ENCODE assay signal across 1 cellular context in genomic region chr18:10374195-10374594, GRCh38.
TF ChIP-seq lines count a peak whose summit lies in the region.

No MANE protein-coding gene starts in this region.

TF ChIP-seq in GM23338, 12 proteins besides CTCF, POLR2A, EP300 and RAD21 (continued from another document):
- TF ChIP-seq ZNF462 (CRISPR knock-in tag; IDR thresholded peaks at IDR 0.05) (no peak), STAT1 (IDR thresholded peaks at IDR 0.05; ENCODE audit: unreplicated experiment) (no peak), NANOG (IDR thresholded peaks at IDR 0.05; ENCODE audit: borderline replicate concordance) (no peak), POLR2AphosphoS5 (IDR thresholded peaks at IDR 0.05; ENCODE audit: low read depth) (no peak)
